In genomic region chr5:113389116-113389515, GRCh38 we compare ENCODE assay signal across 9 cellular contexts. TPM values are rescaled to one million over a fixed set of nuclear protein-coding genes. Genes with fewer than 3 reads are reported as not detected.
"Had no signal": no experiment of that assay in that cellular context is flagged by ENCODE, and none has a peak within 500 bp of the region (broad histone marks: within the 10 kb centered on the region; RNA-seq: fewer than 3 reads in every experiment).

No MANE protein-coding gene starts in this region.

- H3K4me3 Mint-ChIP-seq: IgD-negative memory B cell had no signal

- ATAC-seq: HepG2, K562 had no signal

- H3K27ac ChIP-seq: HL-60 had no signal

- DNase-seq: IMR-90, KBM-7, KG1 had no signal

- H3K4me3 ChIP-seq: K562 had no signal

- H3K27ac Mint-ChIP-seq: IgD-negative memory B cell had no signal

RNA-seq across cellular contexts. Expression of gene TSSK1B, which starts 45.7 kb away (rescaled TPM):
- total RNA-seq: HepG2, HT-29, HT1080, K562 had no signal
- polyA plus RNA-seq: HepG2, IgD-negative memory B cell, K562 had no signal
